Comparison of ENCODE assay signal across 25 cellular contexts in the genomic region with DNA sequence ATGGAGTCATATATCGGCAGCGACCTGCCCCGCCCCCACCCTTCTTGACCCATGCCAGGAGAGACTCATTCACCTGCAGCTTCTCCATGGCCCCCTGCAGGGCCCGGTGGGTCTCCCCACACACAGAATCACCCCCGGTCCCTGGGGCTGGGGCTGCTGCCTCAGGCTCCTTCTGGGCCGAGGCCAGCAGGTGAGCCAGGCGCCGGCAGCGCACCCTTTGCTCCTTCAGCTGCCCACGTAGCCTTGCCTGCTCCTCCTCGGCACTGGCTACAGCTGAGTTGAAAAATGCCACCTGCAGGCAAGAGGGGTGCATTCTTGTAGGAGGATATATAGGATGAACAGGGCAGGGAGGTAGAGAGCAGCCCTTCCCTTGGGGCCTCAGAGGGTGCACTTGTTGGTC.
"Had no signal": no experiment of that assay in that cellular context is flagged by ENCODE, and none has a peak within 500 bp of the region (broad histone marks: within the 10 kb centered on the region; RNA-seq: fewer than 3 reads in every experiment).

No MANE protein-coding gene starts in this region.

- H3K4me3 Mint-ChIP-seq: activated CD8-positive, alpha-beta memory T cell treated with anti-CD3 and anti-CD28 coated beads, Interleukin-2, amount 10 ng/mL, durations not matched to agents 7 days and 5 days; activated CD8-positive, alpha-beta T cell treated with anti-CD3 and anti-CD28 coated beads, Interleukin-2, amount 10 ng/mL, durations not matched to agents 7 days and 5 days; activated naive CD8-positive, alpha-beta T cell; natural killer cell; T-helper 1 cell treated with Interleukin-12 subunit alpha and Interleukin-12 subunit beta and Interleukin-4 antibody, amounts not matched to agents 30 μg/mL and 1 μg/mL, for 36 hours had no signal

- H3K36me3 ChIP-seq: ovary had no signal

- ATAC-seq: activated CD8-positive, alpha-beta memory T cell treated with anti-CD3 and anti-CD28 coated beads, Interleukin-2, amount 10 ng/mL, durations not matched to agents 7 days and 5 days; activated CD8-positive, alpha-beta T cell treated with anti-CD3 and anti-CD28 coated beads, Interleukin-2, amount 10 ng/mL, durations not matched to agents 7 days and 5 days; activated T-cell treated with anti-CD3 and anti-CD28 coated beads, Interleukin-2, amount 50 U/mL, for 72 hours; natural killer cell; right lobe of liver; stimulated activated naive CD8-positive, alpha-beta T cell treated with anti-CD3 and anti-CD28 coated beads, Interleukin-15, Interleukin-2, amounts not matched to agents 100 U/mL and 50 U/mL, for 24 hours had no signal

- H3K9me3 ChIP-seq: ascending aorta, left ventricle myocardium inferior, ovary, right lobe of liver, upper lobe of left lung, vagina had no signal

- H3K4me3 ChIP-seq: ascending aorta, left ventricle myocardium inferior, lung, ovary, right lobe of liver, upper lobe of left lung, vagina had no signal

- H3K27me3 Mint-ChIP-seq: activated naive CD8-positive, alpha-beta T cell; progenitor cell of endocrine pancreas had no signal

- H3K4me1 ChIP-seq: ascending aorta, left ventricle myocardium inferior, right lobe of liver, upper lobe of left lung, vagina had no signal

- H3K27ac Mint-ChIP-seq: activated CD8-positive, alpha-beta memory T cell treated with anti-CD3 and anti-CD28 coated beads, Interleukin-2, amount 10 ng/mL, durations not matched to agents 7 days and 5 days; activated CD8-positive, alpha-beta T cell treated with anti-CD3 and anti-CD28 coated beads, Interleukin-2, amount 10 ng/mL, durations not matched to agents 7 days and 5 days; activated naive CD8-positive, alpha-beta T cell; activated T-cell treated with anti-CD3 and anti-CD28 coated beads, Interleukin-2, amount 50 U/mL, for 72 hours; natural killer cell; progenitor cell of endocrine pancreas; T-helper 1 cell treated with Interleukin-12 subunit alpha and Interleukin-12 subunit beta and Interleukin-4 antibody, amounts not matched to agents 30 μg/mL and 1 μg/mL, for 36 hours had no signal

- H3K27me3 ChIP-seq: ascending aorta, brain microvascular endothelial cell, ovary, right lobe of liver, upper lobe of left lung, vagina had no signal

- DNase-seq: activated CD4-positive, alpha-beta T cell treated with anti-CD3 and anti-CD28 coated beads for 1 hour; activated CD4-positive, alpha-beta T cell treated with anti-CD3 and anti-CD28 coated beads, Interleukin-2, amount 50 U/mL, for 1 hour; activated CD8-positive, alpha-beta memory T cell treated with anti-CD3 and anti-CD28 coated beads, Interleukin-2, amount 10 ng/mL, durations not matched to agents 7 days and 5 days; activated CD8-positive, alpha-beta T cell treated with anti-CD3 and anti-CD28 coated beads, Interleukin-2, amount 10 ng/mL, durations not matched to agents 7 days and 5 days; activated naive CD4-positive, alpha-beta T cell treated with Interleukin-2 at 50 U/mL for 16 hours; activated T-cell treated with anti-CD3 and anti-CD28 coated beads, Interleukin-2, amount 50 U/mL, for 72 hours; brain microvascular endothelial cell; dermis blood vessel endothelial cell; effector CD8-positive, alpha-beta T cell; glutamatergic neuron; left ventricle myocardium inferior; mesendoderm; natural killer cell; ovary; right lobe of liver; stimulated activated CD4-positive, alpha-beta T cell treated with anti-CD3 and anti-CD28 coated beads, Interleukin-2, amount 100 ng/mL, for 48 hours; stimulated activated naive CD8-positive, alpha-beta T cell treated with anti-CD3 and anti-CD28 coated beads, Interleukin-15, Interleukin-2, amounts not matched to agents 100 U/mL and 50 U/mL, for 24 hours; SW 1271; upper lobe of left lung had no signal

- H3K4me1 Mint-ChIP-seq: activated CD8-positive, alpha-beta memory T cell treated with anti-CD3 and anti-CD28 coated beads, Interleukin-2, amount 10 ng/mL, durations not matched to agents 7 days and 5 days; natural killer cell had no signal

- H3K9me3 Mint-ChIP-seq: activated T-cell treated with anti-CD3 and anti-CD28 coated beads, Interleukin-2, amount 50 U/mL, for 72 hours; natural killer cell; T-helper 1 cell treated with Interleukin-12 subunit alpha and Interleukin-12 subunit beta and Interleukin-4 antibody, amounts not matched to agents 30 μg/mL and 1 μg/mL, for 36 hours had no signal

- H3K27ac ChIP-seq: ascending aorta, brain microvascular endothelial cell, left ventricle myocardium inferior, ovary, right lobe of liver, upper lobe of left lung, vagina had no signal
